In genomic region chr16:47141773-47142468, GRCh38 we compare ENCODE assay signal across 8 cellular contexts. TPM values are rescaled to one million over a fixed set of nuclear protein-coding genes. Genes with fewer than 3 reads are reported as not detected.
DNase-seq lines count a peak whose midpoint lies in the region; ATAC-seq and TF ChIP-seq lines count a peak whose summit lies in the region.

No MANE protein-coding gene starts in this region.

- H3K79me1 ChIP-seq in neuronal stem cell (ENCODE audit: low read depth, low read length) = no peaks in the 10 kb centered on the region

- H3K4me1 Mint-ChIP-seq in GM23338 = peaks cover 22% of the 10 kb centered on the region; the same call in 2 of the 3 replicates

- peak overlapping the region; percentile 67 for H3K4me3 ChIP-seq in GM23338
- H3K4me3 ChIP-seq in RWPE2 (ENCODE audit: severe bottlenecking) = peak overlapping the region; percentile 95
- peak overlapping the region; percentile 63 for H3K4me3 ChIP-seq in fibroblast of villous mesenchyme (ENCODE audit: low read depth, low read length)
- peak overlapping the region; percentile 37 to 89 for H3K4me3 ChIP-seq in neuronal stem cell (ENCODE audit: low read length in 2 of 2)
- H3K4me3 ChIP-seq in subcutaneous abdominal adipose tissue (ENCODE audit: low read depth in 1 of 5, low read length in 5 of 5) = peak overlapping the region; percentile 36 to 70 (median 63)

- H3K4me2 ChIP-seq in GM23338 (peak overlapping the region; percentile 75), neuronal stem cell (ENCODE audit: insufficient read depth, low read length, poor library complexity, severe bottlenecking) (peak overlapping the region; percentile 65)

- no CpG with 5 or more reads among the region's 26 CpGs for WGBS in neuronal stem cell (ENCODE audit: extremely low coverage in 2 of 2, insufficient read length in 2 of 2, insufficient replicate concordance in 1 of 2), 2 donors

- H2AFZ ChIP-seq in GM23338 (no peak overlapping the region), neuronal stem cell (ENCODE audit: low read length) (peak overlapping the region; percentile 33)

- TF ChIP-seq CTCF in GM23338 (conservative IDR thresholded peaks at IDR 0.05; ENCODE audit: low read depth in 2 of 2) (peak; percentile 90 to 98), RWPE2 (IDR thresholded peaks at IDR 0.05; ENCODE audit: poor library complexity, severe bottlenecking) (peak; percentile 98), fibroblast of villous mesenchyme (IDR thresholded peaks at IDR 0.05; ENCODE audit: insufficient read depth, low read depth, low read length) (peak; percentile 98)

- in situ Hi-C loops in G401 (cut with HindIII; ENCODE audit: low sequenced_read_pairs) = no loop called here

- H4K8ac ChIP-seq in neuronal stem cell (ENCODE audit: low read depth, low read length) = no peak overlapping the region

- no peak overlapping the region for H3K4ac ChIP-seq in neuronal stem cell (ENCODE audit: low read length)

- H3K27me3 ChIP-seq in GM23338 (ENCODE audit: insufficient read depth) (peaks cover 33% of the 10 kb centered on the region), RWPE2 (ENCODE audit: insufficient read depth, poor library complexity, severe bottlenecking) (no peaks in the 10 kb centered on the region), neuronal stem cell (ENCODE audit: control insufficient read depth in 3 of 3, insufficient read depth in 3 of 3, low read depth in 1 of 3, low read length in 3 of 3) (peaks cover 0 to 8% (median 0%) of the 10 kb centered on the region in 3 experiments), subcutaneous abdominal adipose tissue (ENCODE audit: control insufficient read depth in 5 of 5, insufficient read depth in 4 of 5, low read length in 5 of 5) (peaks cover 0 to 9% (median 2%) of the 10 kb centered on the region in 5 donors)

- H3K27ac ChIP-seq in GM23338 (ENCODE audit: low read depth) = no peak overlapping the region
- peak overlapping the region; percentile 47 for H3K27ac ChIP-seq in RWPE2 (ENCODE audit: poor library complexity, severe bottlenecking)
- no peak overlapping the region for H3K27ac ChIP-seq in neuronal stem cell (replicated peaks; ENCODE audit: low read length)
- H3K27ac ChIP-seq in subcutaneous abdominal adipose tissue (ENCODE audit: low read depth, low read length) = no peak overlapping the region

- H3K4me3 Mint-ChIP-seq in GM23338 = peak overlapping the region; percentile 79

- H2BK12ac ChIP-seq in neuronal stem cell (ENCODE audit: low read length) = no peak overlapping the region

- no peaks in the 10 kb centered on the region; the same call in 1 of the 2 replicates for H4K20me1 ChIP-seq in GM23338 (replicated peaks; ENCODE audit: insufficient read depth)

- no peak overlapping the region for H3K27ac Mint-ChIP-seq in GM23338

- H3K9ac ChIP-seq in neuronal stem cell (ENCODE audit: low read depth, low read length, poor library complexity) (no peak overlapping the region), subcutaneous abdominal adipose tissue (ENCODE audit: low read length in 5 of 5) (peak overlapping the region in 2 of 5 donors; percentile 42 to 47)

- no peak overlapping the region for H3K23ac ChIP-seq in neuronal stem cell (ENCODE audit: low read depth, low read length, poor library complexity)

- H3K18ac ChIP-seq in neuronal stem cell (ENCODE audit: low read length) = no peak overlapping the region

- H3K9me3 Mint-ChIP-seq in GM23338 = no peaks in the 10 kb centered on the region; the same call in 2 of the 3 replicates

- H3K36me3 Mint-ChIP-seq in GM23338 (ENCODE audit: low read depth) = no peaks in the 10 kb centered on the region; the same call in 2 of the 3 replicates

- no peak overlapping the region for H2AK5ac ChIP-seq in neuronal stem cell (ENCODE audit: low read depth, low read length)

- no peaks in the 10 kb centered on the region; the same call in 1 of the 2 replicates for H3F3A ChIP-seq in GM23338 (replicated peaks; ENCODE audit: low read depth)

- DNase-seq in G401 (ENCODE audit: low spot score) = peak; percentile 98
- DNase-seq in GM23338 (ENCODE audit: low spot score) = peak; percentile 97
- peak; percentile 78 for DNase-seq in LHCN-M2 (ENCODE audit: low read depth)
- DNase-seq in RWPE2 (ENCODE audit: low spot score) = peak; percentile 90
- peak; percentile 77 for DNase-seq in activated effector memory CD4-positive, alpha-beta T cell treated with Interleukin-2 at 50 U/mL for 16 hours
- peak; percentile 85 for DNase-seq in fibroblast of villous mesenchyme (ENCODE audit: low read depth)
- peak; percentile 79 for DNase-seq in neuronal stem cell (ENCODE audit: low spot score)

- H2BK120ac ChIP-seq in neuronal stem cell (ENCODE audit: low read depth, low read length) = no peak overlapping the region

- H3K14ac ChIP-seq in neuronal stem cell (ENCODE audit: low read length) = no peak overlapping the region

- H3K9me3 ChIP-seq in RWPE2 (ENCODE audit: severe bottlenecking) (no peaks in the 10 kb centered on the region), neuronal stem cell (replicated peaks in 1 of 2; ENCODE audit: control insufficient read depth in 2 of 2, insufficient read depth in 1 of 2, low read depth in 1 of 2, low read length in 2 of 2) (no peaks in the 10 kb centered on the region), subcutaneous abdominal adipose tissue (ENCODE audit: control insufficient read depth in 5 of 5, low read length in 5 of 5) (no peaks in the 10 kb centered on the region)

- H3K9me2 ChIP-seq in GM23338 (ENCODE audit: insufficient read depth) = no peaks in the 10 kb centered on the region

- peak; percentile 70 for ATAC-seq in GM23338
- ATAC-seq in RWPE2 (ENCODE audit: low read depth) = peak; percentile 80

- no peaks in the 10 kb centered on the region for H3K36me3 ChIP-seq in GM23338 (ENCODE audit: insufficient read depth)
- H3K36me3 ChIP-seq in RWPE2 (ENCODE audit: low read depth) = no peaks in the 10 kb centered on the region
- peaks cover 0 to 8% of the 10 kb centered on the region in 2 donors for H3K36me3 ChIP-seq in neuronal stem cell (replicated peaks in 1 of 2; ENCODE audit: control insufficient read depth in 2 of 2, insufficient read depth in 2 of 2, low read length in 2 of 2)
- H3K36me3 ChIP-seq in subcutaneous abdominal adipose tissue (ENCODE audit: control insufficient read depth in 5 of 5, insufficient read depth in 5 of 5, low read length in 5 of 5) = no peaks in the 10 kb centered on the region

- no peak overlapping the region for H4K91ac ChIP-seq in neuronal stem cell (ENCODE audit: low read depth, low read length, poor library complexity)

- peaks cover 38% of the 10 kb centered on the region for H3K79me2 ChIP-seq in GM23338 (replicated peaks; ENCODE audit: insufficient read depth)

- H3K27me3 Mint-ChIP-seq in GM23338 (ENCODE audit: insufficient read depth, low read depth, poor library complexity) = peaks cover 24% of the 10 kb centered on the region

- H3K4me1 ChIP-seq in GM23338 (ENCODE audit: insufficient read depth) = peaks cover 8% of the 10 kb centered on the region; the same call in 1 of the 2 replicates
- peaks cover 46% of the 10 kb centered on the region for H3K4me1 ChIP-seq in RWPE2 (ENCODE audit: insufficient read depth, poor library complexity, severe bottlenecking)
- H3K4me1 ChIP-seq in neuronal stem cell (ENCODE audit: control insufficient read depth in 2 of 2, insufficient read depth in 1 of 2, low read depth in 1 of 2, low read length in 2 of 2) = peaks cover 3 to 23% of the 10 kb centered on the region in 2 donors
- peaks cover 2 to 27% (median 21%) of the 10 kb centered on the region in 5 donors for H3K4me1 ChIP-seq in subcutaneous abdominal adipose tissue (ENCODE audit: control insufficient read depth in 5 of 5, insufficient read depth in 5 of 5, low read length in 5 of 5)

- no peak overlapping the region for H2BK5ac ChIP-seq in neuronal stem cell (ENCODE audit: low read length)

- no peak overlapping the region for H2BK15ac ChIP-seq in neuronal stem cell (ENCODE audit: low read length)

TF ChIP-seq in GM23338, 12 proteins besides CTCF, POLR2A, EP300 and RAD21 (continues in another document):
- TF ChIP-seq EZH2phosphoT487 (IDR thresholded peaks at IDR 0.05; ENCODE audit: unreplicated experiment) (no peak), POLR2AphosphoS5 (IDR thresholded peaks at IDR 0.05; ENCODE audit: low read depth) (no peak), NANOG (IDR thresholded peaks at IDR 0.05; ENCODE audit: borderline replicate concordance) (no peak), STAT1 (IDR thresholded peaks at IDR 0.05; ENCODE audit: unreplicated experiment) (no peak), ZNF114 (CRISPR knock-in tag; IDR thresholded peaks at IDR 0.05) (no peak), JUNB (IDR thresholded peaks at IDR 0.05; ENCODE audit: unreplicated experiment) (no peak), EZH2 (IDR thresholded peaks at IDR 0.05; ENCODE audit: low read depth, unreplicated experiment) (no peak), ZNF331 (CRISPR knock-in tag; IDR thresholded peaks at IDR 0.05; ENCODE audit: low read depth) (no peak)

RNA-seq across cellular contexts. Expression of gene NETO2, which starts 1.8 kb away (rescaled TPM):
- total RNA-seq in G401 (2014; rRNA removed; shearing (Covaris generic)) = 31.1 and 50.8 TPM in 2 replicates
- total RNA-seq in GM23338 (2014; rRNA removed; shearing (Covaris generic)) = 10.6 and 16.6 TPM in 2 replicates
- 6.4 and 6.6 TPM in 2 replicates for polyA plus RNA-seq in GM23338 (2016; fragmentation: Nextera tagmentation; extraction: Ambion mirVana)
- total RNA-seq in LHCN-M2 (2014; rRNA removed) (31.8 and 33.0 TPM in 2 replicates), fibroblast of villous mesenchyme (13.9 and 14.7 TPM in 2 replicates)
- polyA plus RNA-seq in LHCN-M2 (2012) = 6.3 TPM
- 44.1 TPM for polyA plus RNA-seq in neuronal stem cell (2013, experiment 1 of 2)
- polyA plus RNA-seq in neuronal stem cell (2013, experiment 2 of 2) = 41.9 TPM
